In the genomic region with DNA sequence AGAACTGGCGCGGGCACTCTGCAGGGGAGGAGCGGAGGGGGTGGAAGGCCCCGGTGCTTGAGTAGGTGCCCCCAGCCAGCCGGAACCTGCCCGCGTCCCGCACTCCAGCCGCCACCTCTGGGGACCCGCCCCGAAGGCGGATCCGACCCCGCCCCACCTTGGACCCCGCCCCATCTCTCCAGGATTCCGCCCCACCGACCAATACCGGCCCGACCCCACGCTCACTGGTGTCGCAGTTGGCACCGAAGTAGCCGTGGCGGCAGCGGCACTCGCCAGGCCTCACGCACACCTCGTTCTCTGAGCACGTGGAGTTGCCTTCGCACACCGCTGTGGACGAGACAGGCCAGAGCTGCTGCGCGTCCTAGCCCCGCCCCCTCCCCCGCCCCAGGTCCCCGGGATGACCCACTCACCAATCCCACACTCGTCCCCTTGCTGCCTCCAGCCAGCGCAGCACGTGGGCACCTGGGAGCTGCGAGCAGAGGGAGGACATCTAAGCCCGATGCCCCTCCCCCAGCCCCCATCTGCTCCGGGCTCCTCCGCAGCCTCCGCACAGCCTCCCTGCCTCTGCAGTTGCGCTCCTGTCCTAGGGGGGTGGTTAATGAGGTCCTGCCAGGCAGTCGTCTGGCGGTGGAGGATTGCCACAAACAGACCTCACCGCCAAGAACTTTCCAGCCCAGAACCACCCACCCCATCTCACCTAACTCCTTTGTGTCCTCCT, we compare ENCODE assay signal across 1 cellular context.
TF ChIP-seq lines count a peak whose summit lies in the region.

No MANE protein-coding gene starts in this region.

TF ChIP-seq in HepG2, 621 proteins besides CTCF, POLR2A, EP300 and RAD21:
- TF ChIP-seq RBFOX2 (IDR thresholded peaks at IDR 0.05; ENCODE audit: low read depth, low read length) = 0 out of 2 replicates have a peak, but pooled peaks have one; percentile 28
- no peak for TF ChIP-seq ZSCAN25 (CRISPR knock-in tag; IDR thresholded peaks at IDR 0.05)
TF ChIP-seq in HepG2: peak in this region for 1.
